ENCODE assay signal across 8 cellular contexts in the genomic region with DNA sequence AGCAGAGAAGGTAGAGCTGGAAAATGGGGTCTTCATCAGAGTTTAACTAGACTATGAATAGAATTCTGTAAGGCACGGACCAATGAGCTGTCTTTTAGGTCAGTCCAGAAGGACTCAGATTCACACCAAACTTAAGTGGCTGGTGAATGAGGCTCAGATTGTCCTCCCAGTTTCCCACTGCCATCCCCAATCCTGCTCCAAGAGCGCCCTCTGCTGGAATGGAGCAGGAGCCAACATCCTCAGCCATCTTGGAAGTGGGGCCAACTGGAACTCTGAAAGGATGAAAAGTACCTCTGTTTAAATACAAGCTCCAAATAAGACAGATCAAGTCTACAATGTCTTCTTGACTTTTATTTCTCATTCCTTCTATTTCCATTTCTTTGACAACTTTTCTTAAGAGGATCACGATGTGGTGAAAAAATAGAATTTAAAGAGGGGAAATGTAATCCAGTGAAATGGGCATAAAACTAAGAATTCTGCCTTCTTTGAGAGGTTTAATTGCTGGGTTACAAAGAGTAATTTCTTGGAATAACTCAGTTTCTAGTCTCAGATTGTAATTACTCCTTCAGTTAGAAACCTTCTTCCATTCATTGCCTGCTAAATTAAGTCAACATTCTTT.
A peak's percentile ranks its signal among the peaks of the same experiment; 100 is the strongest.
DNase-seq lines count a peak whose midpoint lies in the region; ATAC-seq lines count a peak whose summit lies in the region.

No MANE protein-coding gene starts in this region.

- DNase-seq in Caki2 (ENCODE audit: low read depth) (peak; percentile 67), NCI-H2227 treated with DMSO at 0.1 percent for 48 hours (lab: John Stamatoyannopoulos, UW) (peak; percentile 27), left colon (peak; percentile 71 to 85)
- peak; percentile 68 for DNase-seq in activated CD4-positive, CD25-positive, alpha-beta regulatory T cell treated with anti-CD3 and anti-CD28 coated beads, Interleukin-2, amount 50 U/mL, for 16 hours (ENCODE audit: low read depth, low spot score)
- DNase-seq in central memory CD4-positive, alpha-beta T cell: peak; percentile 66
- DNase-seq in stimulated activated CD4-positive, alpha-beta T cell treated with anti-CD3 and anti-CD28 coated beads, Interleukin-4, amount 100 ng/mL, for 1 hour: peak; percentile 74

- in situ Hi-C loops in Caki2 (cut with HindIII; ENCODE audit: low pct_unique_long_range_greater_than_20kb, low sequenced_read_pairs): loop anchor here (5.0 kb wide), 1 partner anchor 1212 kb away; no protein-coding TSS in a partner anchor

- ATAC-seq in HG02884 (IDR thresholded peaks at IDR 0.05; ENCODE audit: unreplicated experiment): peak; percentile 68
- peak; percentile 82 for ATAC-seq in left colon
- no peak for ATAC-seq in GM19463 (IDR thresholded peaks at IDR 0.05; ENCODE audit: unreplicated experiment)

- intact Hi-C loops in left colon (cut with DNase I, micrococcal nuclease): loop anchor here (5.0 to 10.0 kb wide), 4 partner anchors 193 to 1220 kb away; no protein-coding TSS in a partner anchor

Comparison
In these comparisons a context has a peak if more than half of its experiments do, and no peak if none do; other contexts are left out.
1. DNase-seq: peak in every context shown above with its lines; median percentile 78 in left colon; 74 in stimulated activated CD4-positive, alpha-beta T cell treated with anti-CD3 and anti-CD28 coated beads, Interleukin-4, amount 100 ng/mL, for 1 hour; 68 in activated CD4-positive, CD25-positive, alpha-beta regulatory T cell treated with anti-CD3 and anti-CD28 coated beads, Interleukin-2, amount 50 U/mL, for 16 hours; 67 in Caki2; 66 in central memory CD4-positive, alpha-beta T cell; 27 in NCI-H2227 treated with DMSO at 0.1 percent for 48 hours.